In genomic region chr2:182186132-182186735, GRCh38 we compare ENCODE assay signal across 9 cellular contexts.
DNase-seq lines count a peak whose midpoint lies in the region; ATAC-seq, FAIRE-seq and TF ChIP-seq lines count a peak whose summit lies in the region.
"Had no signal": no experiment of that assay in that cellular context is flagged by ENCODE, and none has a peak within 500 bp of the region (broad histone marks: within the 10 kb centered on the region; RNA-seq: fewer than 3 reads in every experiment).

No MANE protein-coding gene starts in this region.

- TF ChIP-seq CTCF in astrocyte of the spinal cord (IDR thresholded peaks at IDR 0.05; ENCODE audit: low read depth, low read length) (peak; percentile 48), keratinocyte (optimal IDR thresholded peaks at IDR 0.05 in 1 of 3, IDR thresholded peaks at IDR 0.05 in 1 of 3, conservative IDR thresholded peaks at IDR 0.05 in 1 of 3; ENCODE audit: extremely low read depth in 1 of 3, insufficient read depth in 2 of 3, low read length in 3 of 3) (peak in 2 of 3 experiments; percentile 40 to 57), upper lobe of left lung (IDR thresholded peaks at IDR 0.05) (peak; percentile 58 to 83 (median 78))

- no peak for TF ChIP-seq EP300 in upper lobe of left lung (IDR thresholded peaks at IDR 0.05)

- no peaks in the 10 kb centered on the region for H3K36me3 ChIP-seq in keratinocyte (ENCODE audit: control insufficient read depth in 2 of 2, extremely low read depth in 1 of 2, insufficient read depth in 2 of 2, low read length in 2 of 2)
- H3K36me3 ChIP-seq in upper lobe of left lung: no peaks in the 10 kb centered on the region
- H3K36me3 ChIP-seq: BLaER1 treated with 17β-estradiol and CSF1 and Interleukin-3, amounts not matched to agents 10 nM and 100 nM had no signal

- H4K20me1 ChIP-seq in keratinocyte (ENCODE audit: control insufficient read depth, extremely low read depth, insufficient read depth, low read length): no peaks in the 10 kb centered on the region
- H4K20me1 ChIP-seq: BLaER1 treated with 17β-estradiol and CSF1 and Interleukin-3, amounts not matched to agents 10 nM and 100 nM had no signal

- no peak overlapping the region for H2AFZ ChIP-seq in keratinocyte (ENCODE audit: control insufficient read depth, low read length)

- H3K9ac ChIP-seq in keratinocyte (ENCODE audit: control insufficient read depth, extremely low read depth, insufficient read depth, low read length): no peak overlapping the region
- H3K9ac ChIP-seq: BLaER1 treated with 17β-estradiol and CSF1 and Interleukin-3, amounts not matched to agents 10 nM and 100 nM had no signal

- ATAC-seq in HG02870 (IDR thresholded peaks at IDR 0.05; ENCODE audit: unreplicated experiment) (peak; percentile 62), upper lobe of left lung (ENCODE audit: low FRiP score in 2 of 2) (peak in 1 of 2 donors; percentile 68)

- 35% methylated on average over 4 of the region's 4 CpGs for WGBS in upper lobe of left lung, 2 donors

- no peak for FAIRE-seq in keratinocyte (lab: Jason Lieb, UNC)

- dilution Hi-C loops in keratinocyte (cut with MboI; ENCODE audit: extremely low pct_ligation_motif_present, low sequenced_read_pairs): loop anchor here (25.0 kb wide), 1 partner anchor 476 kb away; no protein-coding TSS in a partner anchor

- H3K79me2 ChIP-seq in keratinocyte (ENCODE audit: control insufficient read depth, insufficient read depth, low read length): no peaks in the 10 kb centered on the region

- in situ Hi-C loops in astrocyte of the spinal cord (cut with HindIII; ENCODE audit: low sequenced_read_pairs): no loop called here

- no peaks in the 10 kb centered on the region for H3K9me1 ChIP-seq in keratinocyte (ENCODE audit: control insufficient read depth, extremely low read depth, insufficient read depth, low read length)

- peaks cover 2% of the 10 kb centered on the region for H3K27me3 ChIP-seq in keratinocyte (ENCODE audit: control insufficient read depth, extremely low read depth, insufficient read depth, low read length)
- H3K27me3 ChIP-seq in upper lobe of left lung: no peaks in the 10 kb centered on the region
- H3K27me3 ChIP-seq: BLaER1 treated with 17β-estradiol and CSF1 and Interleukin-3, amounts not matched to agents 10 nM and 100 nM had no signal

- no peaks in the 10 kb centered on the region for H3K9me3 ChIP-seq in keratinocyte (ENCODE audit: control insufficient read depth, low read depth, low read length)
- H3K9me3 ChIP-seq in upper lobe of left lung: no peaks in the 10 kb centered on the region

- DNase-seq in DMS79 treated with DMSO at 0.1 percent for 48 hours (lab: John Stamatoyannopoulos, UW) (peak; percentile 54), DMS79 (lab: John Stamatoyannopoulos, UW) (no peak), NCI-H2196 treated with DMSO at 0.1 percent for 48 hours (lab: John Stamatoyannopoulos, UW; ENCODE audit: unreplicated experiment) (peak; percentile 34), astrocyte of the spinal cord (ENCODE audit: low read depth, low spot score) (peak; percentile 63), keratinocyte (ENCODE audit: low read depth, low spot score) (no peak), upper lobe of left lung (no peak), mucosa of gallbladder (ENCODE audit: low spot score) (no peak)

- TF ChIP-seq POLR2A in upper lobe of left lung (IDR thresholded peaks at IDR 0.05): no peak

- H3K4me2 ChIP-seq in keratinocyte (ENCODE audit: control insufficient read depth, extremely low read depth, insufficient read depth, low read depth, low read length): no peak overlapping the region
- H3K4me2 ChIP-seq: BLaER1 treated with 17β-estradiol and CSF1 and Interleukin-3, amounts not matched to agents 10 nM and 100 nM had no signal

- H3K4me1 ChIP-seq in keratinocyte (ENCODE audit: control insufficient read depth, extremely low read depth, insufficient read depth, low read length) (no peaks in the 10 kb centered on the region), upper lobe of left lung (no peaks in the 10 kb centered on the region)
- H3K4me1 ChIP-seq: BLaER1 treated with 17β-estradiol and CSF1 and Interleukin-3, amounts not matched to agents 10 nM and 100 nM had no signal

- H3K27ac ChIP-seq in keratinocyte (ENCODE audit: control insufficient read depth, insufficient read depth, low read length) (no peak overlapping the region), upper lobe of left lung (no peak overlapping the region)
- H3K27ac ChIP-seq: BLaER1 treated with 17β-estradiol and CSF1 and Interleukin-3, amounts not matched to agents 10 nM and 100 nM had no signal

- H3K4me3 ChIP-seq in astrocyte of the spinal cord (ENCODE audit: low read depth, low read length) (no peak overlapping the region), keratinocyte (ENCODE audit: control insufficient read depth in 2 of 3, extremely low read depth in 1 of 3, insufficient read depth in 2 of 3, low read depth in 1 of 3, low read length in 3 of 3) (no peak overlapping the region), upper lobe of left lung (no peak overlapping the region)
- H3K4me3 ChIP-seq: BLaER1 treated with 17β-estradiol and CSF1 and Interleukin-3, amounts not matched to agents 10 nM and 100 nM had no signal

Comparison
In these comparisons a context has a peak if more than half of its experiments do, and no peak if none do; other contexts are left out.
1. DNase-seq: peak in DMS79 treated with DMSO at 0.1 percent for 48 hours (single experiment), NCI-H2196 treated with DMSO at 0.1 percent for 48 hours (single experiment) and astrocyte of the spinal cord (single experiment); none in DMS79 (single experiment), keratinocyte (single experiment), upper lobe of left lung (0 of 2) and mucosa of gallbladder (single experiment).
2. Peak in every context shown above with its lines, with median percentiles within 50 percentile points of each other: CTCF ChIP-seq.